7 cellular contexts compared by ENCODE assay signal in the genomic region with DNA sequence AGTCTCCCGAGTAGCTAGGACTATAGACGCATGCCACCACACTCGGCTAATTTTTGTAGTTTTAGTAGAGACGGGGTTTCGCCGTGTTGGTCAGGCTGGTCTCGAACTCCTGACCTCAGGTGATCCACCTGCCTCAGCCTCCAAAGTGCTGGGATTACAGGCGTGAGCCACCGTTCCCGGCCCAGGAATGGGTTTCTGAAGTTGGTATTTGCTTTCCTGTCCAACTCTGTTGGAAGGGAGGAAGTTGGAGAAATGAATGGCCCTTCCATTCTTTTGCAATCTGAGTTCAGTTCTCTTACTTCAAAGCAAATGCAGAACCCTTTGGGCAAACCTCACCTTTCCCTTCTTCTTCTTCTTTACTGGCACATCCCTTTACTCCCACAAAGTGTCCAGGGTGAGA. TPM values are rescaled to one million over a fixed set of nuclear protein-coding genes. Genes with fewer than 3 reads are reported as not detected.
DNase-seq lines count a peak whose midpoint lies in the region; ATAC-seq, FAIRE-seq and TF ChIP-seq lines count a peak whose summit lies in the region.
"Not testable (repeated sequence)": the region's sequence is repeated elsewhere in the genome, so short reads cannot be mapped to it uniquely, and the experiment has no call there.

No MANE protein-coding gene starts in this region.

- 8% methylated on average over 3 of the region's 10 CpGs for WGBS in HepG2 (ENCODE audit: low lambda C conversion rate)

- H4K20me1 ChIP-seq in HepG2 (ENCODE audit: insufficient read depth, low read length); osteoblast (ENCODE audit: insufficient read depth, low read length): not testable (repeated sequence)

- peaks cover 13% of the 10 kb centered on the region for H3K4me1 Mint-ChIP-seq in Caco-2 (ENCODE audit: low read depth, unreplicated experiment)
- H3K4me1 Mint-ChIP-seq in IgD-negative memory B cell = peaks cover 23 to 37% (median 31%) of the 10 kb centered on the region in 3 donors
- peaks cover 25 to 39% (median 34%) of the 10 kb centered on the region in 3 donors for H3K4me1 Mint-ChIP-seq in T-cell
- H3K4me1 Mint-ChIP-seq in activated T-helper 17 cell treated with anti-CD3 and anti-CD28 coated beads, Interleukin-2, amount 50 U/mL, for 72 hours = peaks cover 30% of the 10 kb centered on the region

- H3K9ac ChIP-seq in HepG2 (ENCODE audit: insufficient read depth, low read depth, low read length) = peak overlapping the region; percentile 98

- CTCF ChIA-PET in Caco-2 (lab: Charles Lee); HepG2 (lab: Yijun Ruan, JAX; ENCODE audit: low intra/inter-chr PET ratio, low total read pairs): not testable (repeated sequence)
- CTCF ChIA-PET in T-cell (lab: Charles Lee) = interaction anchor here in 1 of 2 donors (0.6 to 0.7 kb wide), 2 partner anchors 20 to 1818 kb away, joined by 3 read pairs; no protein-coding TSS in a partner anchor

- H3K27me3 ChIP-seq in Caco-2 (replicated peaks; ENCODE audit: control insufficient read depth, insufficient read depth, low read length); dorsolateral prefrontal cortex; HepG2 (ENCODE audit: control insufficient read depth in 1 of 2, insufficient read depth in 2 of 2, low read length in 2 of 2); osteoblast (ENCODE audit: insufficient read depth, low read length): not testable (repeated sequence)

- H3K4me1 ChIP-seq in Caco-2 = peaks cover 21% of the 10 kb centered on the region
- H3K4me1 ChIP-seq in HepG2 (ENCODE audit: insufficient read depth, low read length) = peaks cover 71% of the 10 kb centered on the region
- H3K4me1 ChIP-seq in osteoblast (ENCODE audit: insufficient read depth, low read length) = peaks cover 33% of the 10 kb centered on the region

- H3K4me2 ChIP-seq in HepG2 (ENCODE audit: low read depth, low read length) = peak overlapping the region; percentile 80
- H3K4me2 ChIP-seq in osteoblast (ENCODE audit: insufficient read depth, low read length) = peak overlapping the region; percentile 89

- not testable (repeated sequence) for H3K36me3 ChIP-seq in Caco-2 (ENCODE audit: control insufficient read depth, insufficient read depth, low read length); HepG2 (replicated peaks in 1 of 2; ENCODE audit: control insufficient read depth in 1 of 2, insufficient read depth in 2 of 2, low read length in 2 of 2); osteoblast (ENCODE audit: insufficient read depth, low read length)

- POLR2A ChIA-PET in Caco-2 (lab: Charles Lee) = not testable (repeated sequence)
- POLR2A ChIA-PET in T-cell (lab: Charles Lee) (interaction anchor here in 1 of 2 donors (0.5 kb wide), 1 partner anchor 150 kb away, joined by 3 read pairs; no protein-coding TSS in a partner anchor), HepG2 (lab: Yijun Ruan, JAX) (interaction anchor here (1.2 to 3.9 kb wide), 4 partner anchors 8 to 39 kb away, joined by 4 to 46 read pairs (median 15); no protein-coding TSS in a partner anchor)

- H3K36me3 Mint-ChIP-seq in Caco-2 (ENCODE audit: insufficient read depth, unreplicated experiment); IgD-negative memory B cell; T-cell; activated T-helper 17 cell treated with anti-CD3 and anti-CD28 coated beads, Interleukin-2, amount 50 U/mL, for 72 hours (ENCODE audit: low read depth): not testable (repeated sequence)

- H3K4me3 ChIP-seq in Caco-2 (ENCODE audit: low read depth, low read length) = not testable (repeated sequence)
- H3K4me3 ChIP-seq in dorsolateral prefrontal cortex (peak overlapping the region in 10 of 59 donors; percentile 57 to 94 (median 84)), HepG2 (replicated peaks in 1 of 3; ENCODE audit: insufficient read depth in 1 of 3, low read depth in 2 of 3, low read length in 3 of 3) (peak overlapping the region; percentile 52 to 93 (median 88)), osteoblast (ENCODE audit: insufficient read depth, low read length) (peak overlapping the region; percentile 74)

- not testable (repeated sequence) for H2AFZ ChIP-seq in HepG2 (ENCODE audit: low read length)
- peak overlapping the region; percentile 55 for H2AFZ ChIP-seq in osteoblast (ENCODE audit: low read length)

- TF ChIP-seq CTCF in Caco-2 (IDR thresholded peaks at IDR 0.05; ENCODE audit: insufficient read depth in 1 of 2, low read depth in 1 of 2, low read length in 1 of 2, severe bottlenecking in 1 of 2, unreplicated experiment in 1 of 2); dorsolateral prefrontal cortex (IDR thresholded peaks at IDR 0.05 in 54 of 56, conservative IDR thresholded peaks at IDR 0.05 in 2 of 56; ENCODE audit: low read depth in 1 of 56, partially characterized antibody in 56 of 56); HepG2 (CRISPR knock-in tag; IDR thresholded peaks at IDR 0.05); osteoblast (IDR thresholded peaks at IDR 0.05; ENCODE audit: extremely low read depth, low read depth, low read length): not testable (repeated sequence)

- not testable (repeated sequence) for TF ChIP-seq POLR2A in HepG2 (IDR thresholded peaks at IDR 0.05; ENCODE audit: insufficient read depth in 1 of 2, low read depth in 2 of 2, low read length in 2 of 2)

- peak overlapping the region in 39 of 59 donors; percentile 10 to 100 (median 98) for H3K27ac ChIP-seq in dorsolateral prefrontal cortex
- peak overlapping the region; percentile 99 for H3K27ac ChIP-seq in HepG2 (ENCODE audit: extremely low read length, insufficient read depth, low read length)
- H3K27ac ChIP-seq in osteoblast (ENCODE audit: low read depth, low read length) = peak overlapping the region; percentile 79

- not testable (repeated sequence) for FAIRE-seq in HepG2 (lab: Jason Lieb, UNC)

- peaks cover 50% of the 10 kb centered on the region for H3K79me2 ChIP-seq in HepG2 (ENCODE audit: insufficient read depth, low read length)
- H3K79me2 ChIP-seq in osteoblast (ENCODE audit: insufficient read depth, low read length) = peaks cover 42% of the 10 kb centered on the region

- intact Hi-C loops in Caco-2 (cut with micrococcal nuclease; ENCODE audit: unreplicated experiment) = loop anchor here (5.0 kb wide), 1 partner anchor 39 kb away; no protein-coding TSS in a partner anchor
- intact Hi-C loops in dorsolateral prefrontal cortex (cut with DNase I) = loop anchor here (5.0 to 10.0 kb wide), 5 partner anchors 39 to 338 kb away; a partner anchor contains a TSS
- intact Hi-C loops in HepG2 (cut with micrococcal nuclease; ENCODE audit: unreplicated experiment) = loop anchor here (2.0 to 10.0 kb wide), 2 partner anchors 38 to 338 kb away; a partner anchor contains a TSS

- not testable (repeated sequence) for H3K9me3 ChIP-seq in Caco-2; HepG2 (ENCODE audit: low read length); osteoblast (ENCODE audit: low read depth, low read length)

- ATAC-seq in T-cell (replicated peaks in 1 of 4); activated T-helper 17 cell treated with anti-CD3 and anti-CD28 coated beads, Interleukin-2, amount 50 U/mL, for 72 hours (replicated peaks); HepG2: not testable (repeated sequence)

- in situ Hi-C loops in HepG2 (cut with HindIII; ENCODE audit: extremely low pct_ligation_motif_present, low pct_unique_long_range_greater_than_20kb) = not testable (repeated sequence)

- not testable (repeated sequence) for H3K9me3 Mint-ChIP-seq in Caco-2 (ENCODE audit: unreplicated experiment); IgD-negative memory B cell; T-cell; activated T-helper 17 cell treated with anti-CD3 and anti-CD28 coated beads, Interleukin-2, amount 50 U/mL, for 72 hours

- TF ChIP-seq EP300 in HepG2 (IDR thresholded peaks at IDR 0.05; ENCODE audit: low read depth in 2 of 2, low read length in 2 of 2) = peak in 1 of 2 experiments; percentile 44; a peak in 1 of 4 replicates
- not testable (repeated sequence) for TF ChIP-seq EP300 in HepG2 (CRISPR knock-in tag; IDR thresholded peaks at IDR 0.05; ENCODE audit: borderline replicate concordance)

- not testable (repeated sequence) for BruUV-seq in Caco-2 (replicated peaks; lab: Mats Ljungman, UMichigan); HepG2 (replicated peaks; lab: Mats Ljungman, UMichigan)

- not testable (repeated sequence) for TF ChIP-seq RAD21 in HepG2 (CRISPR knock-in tag; IDR thresholded peaks at IDR 0.05)

- not testable (repeated sequence) for DNase-seq in Caco-2; T-cell; dorsolateral prefrontal cortex; osteoblast (ENCODE audit: insufficient read length, low spot score, missing footprints)
- DNase-seq in HepG2 (ENCODE audit: low spot score) = peak; percentile 66

- H3K27ac Mint-ChIP-seq in Caco-2 (ENCODE audit: unreplicated experiment) (peak overlapping the region; percentile 9), IgD-negative memory B cell (peak overlapping the region; percentile 94 to 98 (median 97)), T-cell (peak overlapping the region; percentile 90 to 96)
- H3K27ac Mint-ChIP-seq in activated T-helper 17 cell treated with anti-CD3 and anti-CD28 coated beads, Interleukin-2, amount 50 U/mL, for 72 hours = not testable (repeated sequence)

- H3K4me3 Mint-ChIP-seq in Caco-2 (ENCODE audit: unreplicated experiment) (peak overlapping the region; percentile 83), IgD-negative memory B cell (peak overlapping the region; percentile 93 to 100 (median 96)), T-cell (peak overlapping the region; percentile 2 to 92 (median 88))
- H3K4me3 Mint-ChIP-seq in activated T-helper 17 cell treated with anti-CD3 and anti-CD28 coated beads, Interleukin-2, amount 50 U/mL, for 72 hours = peak overlapping the region; percentile 92

- H3K27me3 Mint-ChIP-seq in Caco-2 (ENCODE audit: insufficient read depth, unreplicated experiment); IgD-negative memory B cell; T-cell; activated T-helper 17 cell treated with anti-CD3 and anti-CD28 coated beads, Interleukin-2, amount 50 U/mL, for 72 hours: not testable (repeated sequence)

RNA-seq across cellular contexts. Expression of a gene that starts 1.9 kb away (rescaled TPM):
- 17.4 and 17.9 TPM in 2 replicates for total RNA-seq in Caco-2 (2022)
- polyA plus RNA-seq in IgD-negative memory B cell = 4.5 TPM
- total RNA-seq in T-cell = 1 to 10 TPM; 5.6 to 7.1 (median 6.9) TPM
- 10 to 100 TPM in 1 of 2 donors, 1 to 10 TPM in 1; 6.2 to 21.9 TPM for total RNA-seq in activated T-helper 17 cell treated with anti-CD3 and anti-CD28 coated beads, Interleukin-2, amount 50 U/mL, for 72 hours
- total RNA-seq in dorsolateral prefrontal cortex = 10 to 100 TPM in 109 of 120 experiments, 1 to 10 TPM in 11; 8.2 to 18.0 (median 12.7) TPM
- total RNA-seq in HepG2 (2016; rRNA removed; fragmentation: Illumina TruSeq; extraction: Trizol) = 29.5 and 52.6 TPM in 2 replicates
- total RNA-seq in HepG2 (2016; cell fraction: cytosol; rRNA removed; fragmentation: Illumina TruSeq; extraction: Trizol; ENCODE audit: low read depth) = 31.9 and 35.6 TPM in 2 replicates
- total RNA-seq in HepG2 (2016; cell fraction: insoluble cytoplasmic fraction; rRNA removed; fragmentation: Illumina TruSeq; extraction: Trizol) = 27.5 and 50.9 TPM in 2 replicates
- 31.2 TPM in 2 replicates for total RNA-seq in HepG2 (2016; cell fraction: membrane; rRNA removed; fragmentation: Illumina TruSeq; extraction: Trizol)
- 68.6 and 68.7 TPM in 2 replicates for total RNA-seq in HepG2 (2016; cell fraction: nucleus; rRNA removed; fragmentation: Illumina TruSeq; extraction: Trizol)
- 60.8 and 66.4 TPM in 2 replicates for polyA plus RNA-seq in HepG2 (2011; rRNA removed)
- 47.7 and 50.6 TPM in 2 replicates for polyA plus RNA-seq in HepG2 (2011; cell fraction: cytosol; rRNA removed)
- polyA plus RNA-seq in HepG2 (2011; cell fraction: nucleus; rRNA removed) = 32.8 and 34.4 TPM in 2 replicates
- polyA plus RNA-seq in HepG2 (2012) = 36.1 and 38.1 TPM in 2 replicates
- 6.9 and 7.3 TPM in 2 replicates for polyA plus RNA-seq in HepG2 (2016; cell fraction: cytosol; fragmentation: Illumina TruSeq; extraction: Trizol; ENCODE audit: low read depth)
- 20.7 and 24.7 TPM in 2 replicates for polyA plus RNA-seq in HepG2 (2016; cell fraction: insoluble cytoplasmic fraction; fragmentation: Illumina TruSeq; extraction: Trizol; ENCODE audit: low read depth)
- polyA plus RNA-seq in HepG2 (2016; cell fraction: membrane; fragmentation: Illumina TruSeq; extraction: Trizol; ENCODE audit: low read depth) = 10.7 and 11.5 TPM in 2 replicates
- 62.9 and 65.1 TPM in 2 replicates for polyA plus RNA-seq in HepG2 (2016; cell fraction: nucleus; fragmentation: Illumina TruSeq; extraction: Trizol; ENCODE audit: insufficient read depth, low read depth)
- polyA minus RNA-seq in HepG2 (2011; rRNA and poly(A)+ RNA removed; ENCODE audit: low replicate concordance) = 13.2 and 89.5 TPM in 2 replicates
- polyA minus RNA-seq in HepG2 (2011; cell fraction: cytosol; rRNA and poly(A)+ RNA removed) = 71.8 and 79.4 TPM in 2 replicates
- 74.4 and 82.4 TPM in 2 replicates for polyA minus RNA-seq in HepG2 (2011; cell fraction: nucleus; rRNA and poly(A)+ RNA removed)
- total RNA-seq in osteoblast = 33.6 and 38.4 TPM in 2 replicates
